ENCODE assay signal across 14 cellular contexts in genomic region chr12:6263931-6264330, GRCh38. TPM values are rescaled to one million over a fixed set of nuclear protein-coding genes. Genes with fewer than 3 reads are reported as not detected.
DNase-seq lines count a peak whose midpoint lies in the region; ATAC-seq and TF ChIP-seq lines count a peak whose summit lies in the region.
"Had no signal": no experiment of that assay in that cellular context is flagged by ENCODE, and none has a peak within 500 bp of the region (broad histone marks: within the 10 kb centered on the region; RNA-seq: fewer than 3 reads in every experiment).

No MANE protein-coding gene starts in this region.

- no peak overlapping the region for H3K27ac Mint-ChIP-seq in activated naive CD4-positive, alpha-beta T cell treated with anti-CD3 and anti-CD28 coated beads for 36 hours
- H3K27ac Mint-ChIP-seq: activated B cell treated with CpG ODN at 0.5 μM for 24 hours had no signal

- no peak for TF ChIP-seq POLR2A in spleen (IDR thresholded peaks at IDR 0.05)

- no peak overlapping the region for H3K4me3 Mint-ChIP-seq in activated naive CD4-positive, alpha-beta T cell treated with anti-CD3 and anti-CD28 coated beads for 36 hours
- H3K4me3 Mint-ChIP-seq: activated B cell treated with CpG ODN at 0.5 μM for 24 hours; naive thymus-derived CD8-positive, alpha-beta T cell had no signal

- peaks cover 6% of the 10 kb centered on the region for H3K4me1 Mint-ChIP-seq in activated naive CD4-positive, alpha-beta T cell treated with anti-CD3 and anti-CD28 coated beads for 36 hours (ENCODE audit: low read depth)
- H3K4me1 Mint-ChIP-seq: activated B cell treated with CpG ODN at 0.5 μM for 24 hours had no signal

- no peaks in the 10 kb centered on the region for H3K9me3 Mint-ChIP-seq in activated naive CD4-positive, alpha-beta T cell treated with anti-CD3 and anti-CD28 coated beads for 36 hours
- H3K9me3 Mint-ChIP-seq: activated B cell treated with CpG ODN at 0.5 μM for 24 hours; naive thymus-derived CD8-positive, alpha-beta T cell had no signal

- H3K27me3 ChIP-seq in brain microvascular endothelial cell (replicated peaks) (no peaks in the 10 kb centered on the region), spleen (replicated peaks in 1 of 7) (no peaks in the 10 kb centered on the region)
- H3K27me3 ChIP-seq: ascending aorta had no signal

- H3K36me3 Mint-ChIP-seq in activated naive CD4-positive, alpha-beta T cell treated with anti-CD3 and anti-CD28 coated beads for 36 hours (ENCODE audit: low read depth): no peaks in the 10 kb centered on the region
- H3K36me3 Mint-ChIP-seq: naive thymus-derived CD8-positive, alpha-beta T cell had no signal

- no peaks in the 10 kb centered on the region for H3K27me3 Mint-ChIP-seq in activated naive CD4-positive, alpha-beta T cell treated with anti-CD3 and anti-CD28 coated beads for 36 hours (ENCODE audit: low read depth)

- H3K36me3 ChIP-seq in brain microvascular endothelial cell (replicated peaks): no peaks in the 10 kb centered on the region
- H3K36me3 ChIP-seq in spleen: no peaks in the 10 kb centered on the region
- H3K36me3 ChIP-seq: ascending aorta had no signal

- 69 to 91% (median 77%) methylated on average over 4 of the region's 4 CpGs for WGBS in spleen, 5 donors

- no peaks in the 10 kb centered on the region for H3K9me3 ChIP-seq in spleen
- H3K9me3 ChIP-seq: ascending aorta, Caco-2 had no signal

- CTCF ChIA-PET in activated naive CD4-positive, alpha-beta T cell treated with anti-CD3 and anti-CD28 coated beads for 36 hours (lab: Charles Lee): interaction anchor here (1.8 kb wide), 1 partner anchor 14 kb away, joined by 5 read pairs; no protein-coding TSS in a partner anchor

- ATAC-seq in HG03469 (IDR thresholded peaks at IDR 0.05; ENCODE audit: unreplicated experiment): no peak
- ATAC-seq: naive thymus-derived CD8-positive, alpha-beta T cell had no signal

- no peak overlapping the region for H3K4me3 ChIP-seq in brain microvascular endothelial cell (ENCODE audit: low read depth, low read length)
- H3K4me3 ChIP-seq in spleen: no peak overlapping the region
- H3K4me3 ChIP-seq: ascending aorta had no signal

- H3K27ac ChIP-seq in brain microvascular endothelial cell (no peak overlapping the region), spleen (no peak overlapping the region)
- H3K27ac ChIP-seq: ascending aorta, RWPE1 had no signal

- intact Hi-C loops in spleen (cut with DNase I; ENCODE audit: low total_unique reads): no loop called here
- intact Hi-C loops in activated naive CD4-positive, alpha-beta T cell treated with anti-CD3 and anti-CD28 coated beads for 36 hours (cut with micrococcal nuclease): no loop called here

- in situ Hi-C loops in brain microvascular endothelial cell (cut with HindIII; ENCODE audit: low pct_ligation_motif_present, low sequenced_read_pairs): no loop called here

- DNase-seq in HUDEP-2 (lab: John Stamatoyannopoulos, UW; ENCODE audit: unreplicated experiment in 76 of 76): peak in 63 of 76 experiments; percentile 7 to 82 (median 41)
- peak; percentile 21 for DNase-seq in NCI-H526 treated with DMSO at 0.1 percent for 48 hours (lab: John Stamatoyannopoulos, UW)
- peak; percentile 31 for DNase-seq in brain microvascular endothelial cell
- DNase-seq in spleen: peak; percentile 11
- DNase-seq in anterior cingulate cortex (lab: John Stamatoyannopoulos, UW): no peak
- DNase-seq in activated naive CD4-positive, alpha-beta T cell treated with anti-CD3 and anti-CD28 coated beads for 36 hours: no peak
- DNase-seq: activated B cell treated with CpG ODN at 0.5 μM for 24 hours; Caco-2; naive thymus-derived CD8-positive, alpha-beta T cell; NCI-H1694 treated with DMSO at 0.1 percent for 48 hours had no signal

- TF ChIP-seq CTCF in brain microvascular endothelial cell (IDR thresholded peaks at IDR 0.05; ENCODE audit: low read depth, low read length, missing control alignments): no peak
- no peak for TF ChIP-seq CTCF in spleen (IDR thresholded peaks at IDR 0.05 in 8 of 11, conservative IDR thresholded peaks at IDR 0.05 in 3 of 11)

- no peaks in the 10 kb centered on the region for H3K4me1 ChIP-seq in spleen

RNA-seq across cellular contexts. Expression of gene PLEKHG6, which starts 46.6 kb away (rescaled TPM):
- total RNA-seq in spleen: 1 to 10 TPM in 1 of 7 donors, under 1 TPM in 2, not detected in 4; 0.19 to 1.2 (median 0.74) TPM
- polyA plus RNA-seq in spleen: under 1 TPM; 0.10 to 0.12 (median 0.11) TPM
- not detected for total RNA-seq in activated naive CD4-positive, alpha-beta T cell treated with anti-CD3 and anti-CD28 coated beads for 36 hours
- total RNA-seq: activated B cell treated with CpG ODN at 0.5 μM for 24 hours; ascending aorta; glomerular endothelial cell; naive thymus-derived CD8-positive, alpha-beta T cell had no signal

Comparison
In these comparisons a context has a peak if more than half of its experiments do, and no peak if none do; other contexts are left out.
1. DNase-seq: peak in HUDEP-2 (63 of 76), NCI-H526 treated with DMSO at 0.1 percent for 48 hours (single experiment), brain microvascular endothelial cell (single experiment) and spleen (single experiment); none in anterior cingulate cortex (0 of 58) and activated naive CD4-positive, alpha-beta T cell treated with anti-CD3 and anti-CD28 coated beads for 36 hours (single experiment).